Comparison of ENCODE assay signal across 2 cellular contexts in genomic region chr14:104927432-104927816, GRCh38.
TF ChIP-seq lines count a peak whose summit lies in the region.

No MANE protein-coding gene starts in this region.

TF ChIP-seq in WTC11, 78 proteins besides CTCF, POLR2A, EP300 and RAD21:
- TF ChIP-seq ZNF532 (CRISPR knock-in tag; IDR thresholded peaks at IDR 0.05; ENCODE audit: borderline replicate concordance): no peak
- no peak for TF ChIP-seq NFATC4 (CRISPR knock-in tag; IDR thresholded peaks at IDR 0.05)
- no peak for TF ChIP-seq CREM (CRISPR knock-in tag; IDR thresholded peaks at IDR 0.05)
- no peak for TF ChIP-seq NFE2L1 (CRISPR knock-in tag; IDR thresholded peaks at IDR 0.05)
- no peak for TF ChIP-seq ZNF281 (CRISPR knock-in tag; IDR thresholded peaks at IDR 0.05)
- no peak for TF ChIP-seq ZNF138 (CRISPR knock-in tag; conservative IDR thresholded peaks at IDR 0.05)
- no peak for TF ChIP-seq PREB (CRISPR knock-in tag; IDR thresholded peaks at IDR 0.05; ENCODE audit: borderline replicate concordance)
- TF ChIP-seq EMX1 (CRISPR knock-in tag; IDR thresholded peaks at IDR 0.05): no peak
- TF ChIP-seq CDX4 (CRISPR knock-in tag; IDR thresholded peaks at IDR 0.05; ENCODE audit: borderline replicate concordance): no peak
- TF ChIP-seq ZNF512 (CRISPR knock-in tag; IDR thresholded peaks at IDR 0.05; ENCODE audit: borderline replicate concordance): no peak
- no peak for TF ChIP-seq ZNF317 (CRISPR knock-in tag; IDR thresholded peaks at IDR 0.05; ENCODE audit: borderline replicate concordance, low read depth)

TF ChIP-seq in HepG2, 621 proteins besides CTCF, POLR2A, EP300 and RAD21:
- TF ChIP-seq ZNF503 (CRISPR knock-in tag; IDR thresholded peaks at IDR 0.05): no peak
- TF ChIP-seq HOXA5 (CRISPR knock-in tag; IDR thresholded peaks at IDR 0.05): no peak
- TF ChIP-seq SNAI1 (CRISPR knock-in tag; IDR thresholded peaks at IDR 0.05; ENCODE audit: borderline replicate concordance): no peak
- no peak for TF ChIP-seq ATM (IDR thresholded peaks at IDR 0.05; ENCODE audit: borderline replicate concordance)
- TF ChIP-seq ZNF713 (CRISPR knock-in tag; IDR thresholded peaks at IDR 0.05): no peak
- no peak for TF ChIP-seq KLF11 (CRISPR knock-in tag; IDR thresholded peaks at IDR 0.05)
- TF ChIP-seq ZNF878 (CRISPR knock-in tag; IDR thresholded peaks at IDR 0.05): no peak
- no peak for TF ChIP-seq JUNB (CRISPR knock-in tag; IDR thresholded peaks at IDR 0.05; ENCODE audit: borderline replicate concordance)
- TF ChIP-seq ZBTB1 (CRISPR knock-in tag; IDR thresholded peaks at IDR 0.05; ENCODE audit: borderline replicate concordance): no peak
- no peak for TF ChIP-seq ZNF772 (CRISPR knock-in tag; IDR thresholded peaks at IDR 0.05)
- no peak for TF ChIP-seq ZNF350 (CRISPR knock-in tag; IDR thresholded peaks at IDR 0.05; ENCODE audit: borderline replicate concordance, low read depth)
- TF ChIP-seq ZNF768 (CRISPR knock-in tag; IDR thresholded peaks at IDR 0.05): no peak
- TF ChIP-seq TGIF2 (CRISPR knock-in tag; IDR thresholded peaks at IDR 0.05): no peak
- no peak for TF ChIP-seq ZNF569 (CRISPR knock-in tag; IDR thresholded peaks at IDR 0.05; ENCODE audit: borderline replicate concordance)
- TF ChIP-seq SMC3 (IDR thresholded peaks at IDR 0.05; ENCODE audit: low read length): no peak
